ENCODE assay signal across 1 cellular context in genomic region chr4:173736840-173737239, GRCh38.
TF ChIP-seq lines count a peak whose summit lies in the region.

No MANE protein-coding gene starts in this region.

TF ChIP-seq in SK-N-SH treated with all-trans-retinoic acid at 6 μM for 48 hours, 23 proteins besides CTCF, POLR2A, EP300 and RAD21 (continued from another document):
- TF ChIP-seq PATZ1 (CRISPR knock-in tag; IDR thresholded peaks at IDR 0.05; ENCODE audit: borderline replicate concordance) (no peak), ISL1 (CRISPR knock-in tag; IDR thresholded peaks at IDR 0.05) (no peak), TSHZ2 (CRISPR knock-in tag; IDR thresholded peaks at IDR 0.05) (no peak), RARB (CRISPR knock-in tag; IDR thresholded peaks at IDR 0.05) (no peak), CREB5 (CRISPR knock-in tag; IDR thresholded peaks at IDR 0.05; ENCODE audit: low read depth) (no peak), SNAI2 (CRISPR knock-in tag; IDR thresholded peaks at IDR 0.05) (no peak), ZNF70 (CRISPR knock-in tag; IDR thresholded peaks at IDR 0.05) (no peak), ZNF8 (CRISPR knock-in tag; IDR thresholded peaks at IDR 0.05) (no peak), ARNTL (CRISPR knock-in tag; IDR thresholded peaks at IDR 0.05; ENCODE audit: borderline replicate concordance, low read depth) (no peak), GLIS3 (CRISPR knock-in tag; IDR thresholded peaks at IDR 0.05) (no peak), ZFP30 (CRISPR knock-in tag; IDR thresholded peaks at IDR 0.05) (no peak), CSDC2 (CRISPR knock-in tag; IDR thresholded peaks at IDR 0.05) (no peak), TCF4 (CRISPR knock-in tag; IDR thresholded peaks at IDR 0.05; ENCODE audit: borderline replicate concordance) (no peak), ZC3H10 (CRISPR knock-in tag; IDR thresholded peaks at IDR 0.05) (no peak)
